8 cellular contexts compared by ENCODE assay signal in the genomic region with DNA sequence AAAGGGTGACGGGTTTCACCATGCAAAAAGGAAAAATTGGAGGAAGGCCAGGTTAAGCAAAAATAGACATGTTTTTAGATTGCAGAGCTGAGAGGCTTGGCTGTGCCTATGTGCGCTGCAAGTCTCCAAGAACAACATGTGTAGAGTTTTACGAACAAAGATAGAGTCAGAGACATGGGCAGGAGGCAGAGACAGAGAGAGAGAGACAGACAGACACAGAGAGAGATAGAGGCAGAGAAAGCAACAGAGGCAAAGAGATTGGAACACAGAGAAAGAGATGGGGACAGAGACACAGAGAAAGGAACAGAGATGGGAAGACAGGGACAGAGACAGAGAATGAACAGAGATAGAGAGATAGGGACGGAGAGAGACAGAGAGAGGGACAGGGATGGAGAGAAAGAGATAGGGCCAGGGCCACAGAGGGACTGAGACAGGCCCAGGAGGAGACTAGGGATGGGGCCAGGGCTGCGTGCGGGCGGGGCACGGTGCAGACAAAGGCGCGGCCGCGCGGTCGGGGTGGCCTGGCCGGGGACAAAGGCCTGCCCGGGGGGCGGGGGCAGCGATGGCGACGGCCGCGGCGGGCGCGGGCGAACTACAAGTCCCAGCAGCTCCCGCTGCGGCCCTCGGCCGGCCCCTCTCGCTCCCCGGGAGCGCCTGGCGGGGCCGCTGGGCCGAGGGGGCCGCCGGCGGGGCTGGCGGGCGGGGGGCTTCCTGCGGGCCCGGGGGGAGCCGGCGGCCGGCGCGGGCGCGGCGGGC. TPM values are rescaled to one million over a fixed set of nuclear protein-coding genes. Genes with fewer than 3 reads are reported as not detected.
DNase-seq lines count a peak whose midpoint lies in the region; ATAC-seq, FAIRE-seq and TF ChIP-seq lines count a peak whose summit lies in the region.

ZNF358 (plus strand) TSS at position 633 of the 756 bp plus-strand sequence. CDS start 3,140 bp downstream, outside the sequence.

- no peaks in the 10 kb centered on the region for H3K27me3 ChIP-seq in ascending aorta
- H3K27me3 ChIP-seq in left ventricle myocardium inferior (ENCODE audit: low read depth): no peaks in the 10 kb centered on the region
- no peaks in the 10 kb centered on the region for H3K27me3 ChIP-seq in pancreas

- WGBS in pancreas, 2 donors: 4 to 5% methylated on average over 34 to 51 of the region's 51 CpGs

- H3K36me3 ChIP-seq in ascending aorta: peaks cover 12 to 14% of the 10 kb centered on the region in 2 donors
- peaks cover 13% of the 10 kb centered on the region for H3K36me3 ChIP-seq in left ventricle myocardium inferior
- H3K36me3 ChIP-seq in pancreas: no peaks in the 10 kb centered on the region

- H3K9me3 ChIP-seq in ascending aorta: no peaks in the 10 kb centered on the region
- no peaks in the 10 kb centered on the region for H3K9me3 ChIP-seq in left ventricle myocardium inferior (replicated peaks)
- no peaks in the 10 kb centered on the region for H3K9me3 ChIP-seq in pancreas

- TF ChIP-seq POLR2A in H54 (IDR thresholded peaks at IDR 0.05; ENCODE audit: low read depth, low read length): peak; percentile 42

- FAIRE-seq in H54 (lab: Jason Lieb, UNC) (no peak), pancreas (lab: Jason Lieb, UNC) (no peak)

- TF ChIP-seq CTCF in ascending aorta (IDR thresholded peaks at IDR 0.05) (no peak), left ventricle myocardium inferior (IDR thresholded peaks at IDR 0.05; ENCODE audit: borderline replicate concordance) (no peak), pancreas (IDR thresholded peaks at IDR 0.05) (no peak)

- H3K4me3 ChIP-seq in ascending aorta (peak within 1 kb of the TSS; percentile 70 to 97), left ventricle myocardium inferior (peak within 1 kb of the TSS; percentile 90), pancreas (peak within 1 kb of the TSS; percentile 48 to 68 (median 54))

- ATAC-seq in pancreas (peak; percentile 85 to 95 (median 92)), HG02870 (IDR thresholded peaks at IDR 0.05; ENCODE audit: unreplicated experiment) (no peak), GM21390 (IDR thresholded peaks at IDR 0.05; ENCODE audit: unreplicated experiment) (no peak)

- peaks cover 6 to 23% of the 10 kb centered on the region in 2 donors for H3K4me1 ChIP-seq in ascending aorta
- H3K4me1 ChIP-seq in left ventricle myocardium inferior: peaks cover 26% of the 10 kb centered on the region
- H3K4me1 ChIP-seq in pancreas: peaks cover 0 to 3% (median 0%) of the 10 kb centered on the region in 3 donors

- H3K27ac ChIP-seq in ascending aorta (peak within 1 kb of the TSS; percentile 90 to 96), left ventricle myocardium inferior (replicated peaks) (peak within 1 kb of the TSS; percentile 94), pancreas (peak within 1 kb of the TSS in 3 of 4 donors; percentile 38 to 57 (median 44))

- peak in 13 of 14 donors; percentile 6 to 82 (median 52) for DNase-seq in C1 segment of cervical spinal cord (lab: John Stamatoyannopoulos, UW)
- peak; percentile 91 for DNase-seq in H54 (ENCODE audit: insufficient read length, low spot score)
- peak; percentile 51 for DNase-seq in OCI-M1 (lab: John Stamatoyannopoulos, UW)
- DNase-seq in ascending aorta (ENCODE audit: low spot score in 2 of 2): peak in 1 of 2 donors; percentile 88
- DNase-seq in left ventricle myocardium inferior: peak; percentile 85
- DNase-seq in pancreas: peak; percentile 55 to 88 (median 68)

- intact Hi-C loops in ascending aorta (cut with DNase I): loop anchor here (1.0 to 10.0 kb wide), 4 partner anchors 19 to 781 kb away; partner anchors contain the start of genes GPR108 and TRIP10
- intact Hi-C loops in left ventricle myocardium inferior (cut with micrococcal nuclease): no loop called here
- intact Hi-C loops in pancreas (cut with DNase I): no loop called here

RNA-seq across cellular contexts. Expression of gene ZNF358, which starts in this region (rescaled TPM):
- total RNA-seq in ascending aorta (163 TPM), left ventricle myocardium inferior (88.5 TPM), pancreas (10 to 100 TPM; 22.6 to 33.9 (median 23.3) TPM)
- polyA plus RNA-seq in pancreas: 10 to 100 TPM; 35.5 to 68.8 TPM

Comparison
In these comparisons a context has a peak if more than half of its experiments do, and no peak if none do; other contexts are left out.
1. H3K27ac ChIP-seq: peak in every context shown above with its lines; median percentile 94 in left ventricle myocardium inferior; 93 in ascending aorta; 44 in pancreas.
2. ATAC-seq: peak in pancreas (4 of 4); none in HG02870 (single experiment) and GM21390 (single experiment).
3. Peak in every context shown above with its lines, with median percentiles within 50 percentile points of each other: H3K4me3 ChIP-seq.